ENCODE assay signal across 14 cellular contexts in the genomic region with DNA sequence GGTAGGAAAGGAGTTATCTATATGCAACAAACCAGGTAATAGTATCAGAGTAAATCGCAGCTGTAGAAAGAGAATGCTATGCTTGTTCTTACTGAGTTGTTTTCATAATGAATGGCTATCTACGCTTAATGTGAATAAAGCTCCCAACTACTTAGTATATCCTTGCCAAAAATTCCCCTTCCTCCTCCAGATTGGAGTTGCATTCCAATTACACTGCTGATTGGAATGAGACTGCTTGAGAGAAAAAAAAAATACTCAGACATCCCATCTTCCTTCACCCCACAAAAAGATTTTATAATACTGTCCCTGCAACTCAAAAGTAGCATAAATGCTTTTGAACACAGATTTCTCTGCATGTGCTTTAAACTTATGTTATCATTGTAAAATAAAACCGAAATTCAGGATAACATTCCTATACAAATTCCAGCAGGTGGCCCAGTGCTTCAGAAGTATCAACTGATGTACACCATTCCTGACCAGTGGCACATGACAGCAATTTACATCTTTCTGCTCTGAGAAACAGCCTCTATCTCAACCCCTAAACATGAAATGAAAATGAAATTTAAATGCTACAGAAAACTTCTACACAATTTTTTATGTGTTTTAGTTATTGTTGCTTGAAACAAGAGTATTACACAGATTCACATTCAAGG. TPM values are rescaled to one million over a fixed set of nuclear protein-coding genes. Genes with fewer than 3 reads are reported as not detected.
DNase-seq lines count a peak whose midpoint lies in the region; ATAC-seq and TF ChIP-seq lines count a peak whose summit lies in the region.
"Had no signal": no experiment of that assay in that cellular context is flagged by ENCODE, and none has a peak within 500 bp of the region (broad histone marks: within the 10 kb centered on the region; RNA-seq: fewer than 3 reads in every experiment).

No MANE protein-coding gene starts in this region.

- peaks cover 2% of the 10 kb centered on the region; the same call in 1 of the 3 replicates for H3K36me3 Mint-ChIP-seq in GM23338 (ENCODE audit: low read depth)

- H3K9ac ChIP-seq in skeletal muscle satellite cell (ENCODE audit: low read depth, low read length): peak overlapping the region; percentile 17

- H3K4me2 ChIP-seq in GM23338: no peak overlapping the region
- H3K4me2 ChIP-seq in hepatocyte: peak overlapping the region; percentile 55
- peak overlapping the region; percentile 42 for H3K4me2 ChIP-seq in skeletal muscle satellite cell (ENCODE audit: low read length)

- no peaks in the 10 kb centered on the region for H3K9me3 Mint-ChIP-seq in GM23338

- no peak overlapping the region for H2AFZ ChIP-seq in GM23338
- no peak overlapping the region for H2AFZ ChIP-seq in hepatocyte

- H3K36me3 ChIP-seq in GM23338 (ENCODE audit: insufficient read depth) (no peaks in the 10 kb centered on the region), hepatocyte (replicated peaks; ENCODE audit: insufficient read depth, low read depth) (no peaks in the 10 kb centered on the region), skeletal muscle satellite cell (ENCODE audit: insufficient read depth, low read length) (peaks cover 13% of the 10 kb centered on the region)
- H3K36me3 ChIP-seq: gastroesophageal sphincter had no signal

- H3K4me1 ChIP-seq in GM23338 (ENCODE audit: insufficient read depth) (0 out of 2 replicates have a peak, but pooled peaks cover 4% of the 10 kb centered on the region), hepatocyte (ENCODE audit: insufficient read depth) (peaks cover 10% of the 10 kb centered on the region), skeletal muscle satellite cell (ENCODE audit: control insufficient read depth, insufficient read depth, low read length) (peaks cover 52% of the 10 kb centered on the region)

- WGBS in hepatocyte (ENCODE audit: low lambda C conversion rate, missing lambda C conversion rate): 70% methylated on average over 3 of the region's 3 CpGs

- peaks cover 15% of the 10 kb centered on the region for H4K20me1 ChIP-seq in GM23338 (replicated peaks; ENCODE audit: insufficient read depth)
- peaks cover 30% of the 10 kb centered on the region for H4K20me1 ChIP-seq in hepatocyte (ENCODE audit: insufficient read depth, poor library complexity, severe bottlenecking)

- H3K79me2 ChIP-seq in GM23338 (replicated peaks; ENCODE audit: insufficient read depth) (peaks cover 68% of the 10 kb centered on the region), hepatocyte (peaks cover 77% of the 10 kb centered on the region)

- no peaks in the 10 kb centered on the region for H3K9me2 ChIP-seq in GM23338 (ENCODE audit: insufficient read depth)
- H3K9me2 ChIP-seq in hepatocyte (replicated peaks; ENCODE audit: insufficient read depth): no peaks in the 10 kb centered on the region

- DNase-seq in GM23338 (ENCODE audit: low spot score): peak; percentile 12
- peak; percentile 68 for DNase-seq in amniotic epithelial cell (ENCODE audit: low read depth)
- no peak for DNase-seq in hepatocyte (ENCODE audit: low spot score)
- no peak for DNase-seq in LoVo (ENCODE audit: low spot score)
- DNase-seq in NCI-H524 (lab: John Stamatoyannopoulos, UW): no peak
- no peak for DNase-seq in activated CD4-positive, CD25-positive, alpha-beta regulatory T cell (lab: John Stamatoyannopoulos, UW)
- DNase-seq: activated CD4-positive, alpha-beta T cell treated with anti-CD3 and anti-CD28 coated beads for 4 hours; DMS 273 treated with DMSO at 0.1 percent for 48 hours; NCI-H1930; posterior cingulate gyrus had no signal

- H3K27me3 ChIP-seq in GM23338 (ENCODE audit: insufficient read depth) (no peaks in the 10 kb centered on the region), hepatocyte (no peaks in the 10 kb centered on the region), skeletal muscle satellite cell (ENCODE audit: control insufficient read depth, insufficient read depth, low read length) (no peaks in the 10 kb centered on the region)
- H3K27me3 ChIP-seq: gastroesophageal sphincter had no signal

- ATAC-seq in GM23338: no peak
- ATAC-seq: gastroesophageal sphincter, K562, left lobe of liver had no signal

- H3K27ac ChIP-seq in GM23338 (ENCODE audit: low read depth) (no peak overlapping the region), hepatocyte (peak overlapping the region; percentile 6)
- H3K27ac ChIP-seq: gastroesophageal sphincter had no signal

- H3K27me3 Mint-ChIP-seq in GM23338 (ENCODE audit: insufficient read depth, low read depth, poor library complexity): no peaks in the 10 kb centered on the region

- H3K9me3 ChIP-seq in hepatocyte (ENCODE audit: low read depth) (no peaks in the 10 kb centered on the region), skeletal muscle satellite cell (replicated peaks; ENCODE audit: low read length) (no peaks in the 10 kb centered on the region)
- H3K9me3 ChIP-seq: gastroesophageal sphincter had no signal

- H3K4me3 ChIP-seq in GM23338 (no peak overlapping the region), hepatocyte (no peak overlapping the region), skeletal muscle satellite cell (ENCODE audit: low read length) (no peak overlapping the region)
- H3K4me3 ChIP-seq: gastroesophageal sphincter, K562 had no signal

- H3K4me3 Mint-ChIP-seq in GM23338: no peak overlapping the region

- no peaks in the 10 kb centered on the region for H3F3A ChIP-seq in GM23338 (replicated peaks; ENCODE audit: low read depth)

- H3K4me1 Mint-ChIP-seq in GM23338: peaks cover 3% of the 10 kb centered on the region

- no peak for TF ChIP-seq CTCF in GM23338 (conservative IDR thresholded peaks at IDR 0.05; ENCODE audit: low read depth in 2 of 2)
- no peak for TF ChIP-seq CTCF in hepatocyte (IDR thresholded peaks at IDR 0.05; ENCODE audit: poor library complexity)

- H3K27ac Mint-ChIP-seq in GM23338: no peak overlapping the region

TF ChIP-seq in GM23338, 12 proteins besides CTCF, POLR2A, EP300 and RAD21:
- TF ChIP-seq ZNF114 (CRISPR knock-in tag; IDR thresholded peaks at IDR 0.05): no peak
- TF ChIP-seq ZNF331 (CRISPR knock-in tag; IDR thresholded peaks at IDR 0.05; ENCODE audit: low read depth): no peak
- TF ChIP-seq POLR2AphosphoS5 (IDR thresholded peaks at IDR 0.05; ENCODE audit: low read depth): no peak
- no peak for TF ChIP-seq JUNB (IDR thresholded peaks at IDR 0.05; ENCODE audit: unreplicated experiment)
- TF ChIP-seq CREB1 (CRISPR knock-in tag; IDR thresholded peaks at IDR 0.05; ENCODE audit: low read depth): no peak
- no peak for TF ChIP-seq ETS1 (IDR thresholded peaks at IDR 0.05)
- TF ChIP-seq REST (IDR thresholded peaks at IDR 0.05; ENCODE audit: unreplicated experiment): no peak
- TF ChIP-seq EZH2phosphoT487 (IDR thresholded peaks at IDR 0.05; ENCODE audit: unreplicated experiment): no peak
- TF ChIP-seq STAT1 (IDR thresholded peaks at IDR 0.05; ENCODE audit: unreplicated experiment): no peak
- no peak for TF ChIP-seq NANOG (IDR thresholded peaks at IDR 0.05; ENCODE audit: borderline replicate concordance)

RNA-seq across cellular contexts. Expression of gene SMURF2, which starts 47.0 kb away (rescaled TPM):
- total RNA-seq in GM23338 (2014; rRNA removed; shearing (Covaris generic)): 29.6 and 38.1 TPM in 2 replicates
- polyA plus RNA-seq in GM23338 (2016; fragmentation: Nextera tagmentation; extraction: Ambion mirVana) (9.4 and 12.1 TPM in 2 replicates), hepatocyte (14.3 and 17.1 TPM in 2 replicates)
- total RNA-seq in hepatocyte: 26.0 and 31.3 TPM in 2 replicates
- 96.6 and 129 TPM in 2 replicates for total RNA-seq in skeletal muscle satellite cell (2012; rRNA removed)

Comparison
In these comparisons a context has a peak if more than half of its experiments do, and no peak if none do; other contexts are left out.
1. DNase-seq: peak in GM23338 (single experiment) and amniotic epithelial cell (single experiment); none in hepatocyte (single experiment), LoVo (single experiment), NCI-H524 (0 of 2) and activated CD4-positive, CD25-positive, alpha-beta regulatory T cell (0 of 4).